In genomic region chr21:44434936-44435635, GRCh38 we compare ENCODE assay signal across 18 cellular contexts. TPM values are rescaled to one million over a fixed set of nuclear protein-coding genes. Genes with fewer than 3 reads are reported as not detected.
DNase-seq lines count a peak whose midpoint lies in the region; ATAC-seq and TF ChIP-seq lines count a peak whose summit lies in the region.
"Had no signal": no experiment of that assay in that cellular context is flagged by ENCODE, and none has a peak within 500 bp of the region (broad histone marks: within the 10 kb centered on the region; RNA-seq: fewer than 3 reads in every experiment).

No MANE protein-coding gene starts in this region.

- H3K36me3 ChIP-seq in heart right ventricle (peaks cover 0 to 47% (median 0%) of the 10 kb centered on the region in 9 donors), aorta (ENCODE audit: control insufficient read depth in 1 of 2, insufficient read depth in 2 of 2, low read length in 1 of 2) (no peaks in the 10 kb centered on the region), Karpas-422 (ENCODE audit: insufficient read depth, low read length) (no peaks in the 10 kb centered on the region)
- H3K36me3 ChIP-seq: esophagus muscularis mucosa had no signal

- no peaks in the 10 kb centered on the region for H4K20me1 ChIP-seq in Karpas-422 (ENCODE audit: insufficient read depth, low read depth, low read length)

- TF ChIP-seq CTCF in heart right ventricle (IDR thresholded peaks at IDR 0.05), result no peak

- no peaks in the 10 kb centered on the region for H3K79me2 ChIP-seq in Karpas-422 (ENCODE audit: low read length)

- DNase-seq in Right ventricle myocardium superior, result peak; percentile 34
- DNase-seq in heart right ventricle, result no peak
- peak; percentile 36 for DNase-seq in ecto neural progenitor cell (ENCODE audit: low spot score)
- peak in 6 of 10 donors; percentile 1 to 79 (median 34) for DNase-seq in posterior cingulate gyrus
- DNase-seq in aorta, result peak; percentile 46 to 62
- no peak for DNase-seq in Karpas-422
- DNase-seq: activated CD4-positive, alpha-beta T cell treated with anti-CD3 and anti-CD28 coated beads for 4 hours; activated naive CD4-positive, alpha-beta T cell treated with anti-CD3 and anti-CD28 coated beads, Interleukin-2, amount 50 U/mL, for 16 hours; cerebellar nuclear complex; DMS79 treated with DMSO at 0.1 percent for 48 hours; effector memory CD4-positive, alpha-beta T cell; midbrain; NCI-H146; NCI-H526; stimulated activated CD8-positive, alpha-beta memory T cell treated with anti-CD3 and anti-CD28 coated beads, Interleukin-4, amount 100 ng/mL, for 48 hours; substantia nigra had no signal

- H3K9me3 ChIP-seq in heart right ventricle (peaks cover 0 to 12% (median under 1%) of the 10 kb centered on the region in 11 donors), aorta (ENCODE audit: control insufficient read depth, low read length) (no peaks in the 10 kb centered on the region), Karpas-422 (ENCODE audit: low read length) (peaks cover under 1% of the 10 kb centered on the region; the same call in 1 of the 2 replicates)

- no peak overlapping the region for H3K4me2 ChIP-seq in Karpas-422 (ENCODE audit: low read depth, low read length, poor library complexity, severe bottlenecking)

- H2AFZ ChIP-seq in Karpas-422 (ENCODE audit: low read length), result no peak overlapping the region

- H3K27ac ChIP-seq in heart right ventricle (no peak overlapping the region), aorta (ENCODE audit: low read depth in 1 of 2, low read length in 2 of 2) (no peak overlapping the region), Karpas-422 (ENCODE audit: low read length) (no peak overlapping the region)
- H3K27ac ChIP-seq: esophagus muscularis mucosa had no signal

- ATAC-seq in Right ventricle myocardium superior (ENCODE audit: poor library complexity) (no peak), heart right ventricle (no peak), aorta (ENCODE audit: low FRiP score) (no peak), GM18511 (IDR thresholded peaks at IDR 0.05; ENCODE audit: unreplicated experiment) (no peak)

- H3K4me1 ChIP-seq in heart right ventricle (peaks cover 0 to 20% (median 6%) of the 10 kb centered on the region in 9 donors), aorta (ENCODE audit: control insufficient read depth in 1 of 2, insufficient read depth in 2 of 2, low read length in 2 of 2) (no peaks in the 10 kb centered on the region), Karpas-422 (ENCODE audit: low read length) (no peaks in the 10 kb centered on the region)

- H3K9ac ChIP-seq in Karpas-422 (ENCODE audit: low read length), result no peak overlapping the region

- WGBS in heart right ventricle, 2 donors, result 88 to 89% methylated on average over 28 of the region's 28 CpGs
- WGBS in aorta, 2 donors, result 91 to 92% methylated on average over 28 of the region's 28 CpGs

- H3K27me3 ChIP-seq in heart right ventricle (peaks cover 0 to 3% (median 0%) of the 10 kb centered on the region in 7 donors), aorta (ENCODE audit: control insufficient read depth in 1 of 2, insufficient read depth in 2 of 2, low read length in 1 of 2) (no peaks in the 10 kb centered on the region), Karpas-422 (ENCODE audit: low read length) (no peaks in the 10 kb centered on the region)

- H3K4me3 ChIP-seq in heart right ventricle (no peak overlapping the region), aorta (ENCODE audit: low read length in 2 of 2) (no peak overlapping the region), Karpas-422 (ENCODE audit: low read length) (no peak overlapping the region)
- H3K4me3 ChIP-seq: esophagus muscularis mucosa had no signal

- intact Hi-C loops in Right ventricle myocardium superior (cut with DNase I), result no loop called here
- intact Hi-C loops in heart right ventricle (cut with DNase I), result loop anchor here in 1 of 10 donors (10.0 kb wide), 1 partner anchor 60 kb away; no protein-coding TSS in a partner anchor
- intact Hi-C loops in posterior cingulate gyrus (cut with DNase I), result no loop called here
- intact Hi-C loops in aorta (cut with DNase I), result no loop called here

- no peaks in the 10 kb centered on the region for H3K9me2 ChIP-seq in Karpas-422 (replicated peaks; ENCODE audit: insufficient read depth, low read length)

RNA-seq across cellular contexts. Expression of gene LRRC3, which starts 20.2 kb away (rescaled TPM):
- 2.7 TPM for total RNA-seq in Right ventricle myocardium superior
- total RNA-seq in heart right ventricle, result 1 to 10 TPM; 1.2 to 3.2 (median 2.1) TPM
- 1 to 10 TPM; 1.2 to 2.3 TPM for polyA plus RNA-seq in heart right ventricle
- total RNA-seq in aorta, result 1 to 10 TPM; 1.6 to 5.3 TPM
- 1 to 10 TPM in 1 of 2 donors, under 1 TPM in 1; 0.63 to 1.5 TPM for polyA plus RNA-seq in aorta
- total RNA-seq in Karpas-422 (2014; rRNA removed; shearing (Covaris generic); ENCODE audit: low replicate concordance), result not detected in 2 replicates

Comparison
In these comparisons a context has a peak if more than half of its experiments do, and no peak if none do; other contexts are left out.
1. DNase-seq: peak in Right ventricle myocardium superior (single experiment), ecto neural progenitor cell (single experiment), posterior cingulate gyrus (6 of 10) and aorta (2 of 2); none in heart right ventricle (0 of 2) and Karpas-422 (single experiment).